In the genomic region with DNA sequence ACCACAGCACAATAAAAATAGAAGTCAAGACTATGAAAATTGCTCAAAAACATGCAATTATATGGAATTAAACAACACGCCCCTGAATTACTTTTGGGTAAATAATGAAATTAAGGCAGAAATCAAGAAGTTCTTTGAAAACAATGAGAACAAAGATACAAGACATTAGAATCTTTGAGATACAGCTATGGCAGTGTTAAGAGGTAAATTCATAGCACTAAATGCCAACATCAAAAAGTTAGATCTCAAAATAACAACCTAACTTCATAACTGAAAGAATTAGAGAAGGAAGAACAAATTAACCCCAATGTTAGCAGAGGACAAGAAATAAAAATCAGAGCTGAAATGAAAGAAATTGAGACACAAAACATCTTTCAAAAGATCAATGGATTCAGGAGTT, we compare ENCODE assay signal across 27 cellular contexts.
A peak's percentile ranks its signal among the peaks of the same experiment; 100 is the strongest.
DNase-seq lines count a peak whose midpoint lies in the region; ATAC-seq, FAIRE-seq and TF ChIP-seq lines count a peak whose summit lies in the region.
"Had no signal": no experiment of that assay in that cellular context is flagged by ENCODE, and none has a peak within 500 bp of the region (broad histone marks: within the 10 kb centered on the region; RNA-seq: fewer than 3 reads in every experiment).

No MANE protein-coding gene starts in this region.

- H3K36me3 ChIP-seq in HEK293 (ENCODE audit: control insufficient read depth in 2 of 2, insufficient read depth in 1 of 2, low read length in 2 of 2): peaks cover 0 to 23% of the 10 kb centered on the region in 2 experiments; a peak in 2 of 3 replicates
- H3K36me3 ChIP-seq in endodermal cell (ENCODE audit: control insufficient read depth, insufficient read depth, low read length): peaks cover 50% of the 10 kb centered on the region

- TF ChIP-seq RAD21 in A549 (conservative IDR thresholded peaks at IDR 0.05 in 1 of 2, IDR thresholded peaks at IDR 0.05 in 1 of 2): no peak

- no peak for TF ChIP-seq POLR2A in A549 (IDR thresholded peaks at IDR 0.05; ENCODE audit: low read length)

- peaks cover 7% of the 10 kb centered on the region for H3K4me1 Mint-ChIP-seq in endodermal cell
- H3K4me1 Mint-ChIP-seq: B cell had no signal

- no peak overlapping the region for H3K27ac ChIP-seq in A549
- H3K27ac ChIP-seq in HEK293 (ENCODE audit: extremely low read depth, low read depth, low read length): no peak overlapping the region
- H3K27ac ChIP-seq in endodermal cell (ENCODE audit: low read depth, low read length): no peak overlapping the region
- H3K27ac ChIP-seq: BLaER1 treated with 17β-estradiol and CSF1 and Interleukin-3, amounts not matched to agents 10 nM and 100 nM; C4-2B had no signal

- peaks cover 85% of the 10 kb centered on the region for H3K36me3 Mint-ChIP-seq in endodermal cell (ENCODE audit: low read depth)

- CTCF ChIA-PET in A549 (lab: Yijun Ruan, JAX) (no interaction called here), HEK293 (lab: Yijun Ruan, JAX) (no interaction called here)

- DNase-seq in A549 (ENCODE audit: low read depth in 1 of 2, low spot score in 1 of 2) (no peak), endodermal cell (no peak), DMS 273 (lab: John Stamatoyannopoulos, UW; ENCODE audit: unreplicated experiment) (no peak)
- no peak for DNase-seq in stimulated activated CD4-positive, alpha-beta T cell treated with anti-CD3 and anti-CD28 coated beads, Interleukin-12 subunit alpha, Interleukin-12 subunit beta, amount 100 ng/mL, for 4 hours
- DNase-seq: 8988T; AML-193; Caco-2; Calu3; CD4-positive, alpha-beta T cell; CD8-positive, alpha-beta T cell; DMS 273 treated with DMSO at 0.1 percent for 48 hours; DMS153; DMS53; DMS79; DND-41; EL; GDM1 had no signal

- no peak overlapping the region for H3K4me2 ChIP-seq in A549
- H3K4me2 ChIP-seq: BLaER1 treated with 17β-estradiol and CSF1 and Interleukin-3, amounts not matched to agents 10 nM and 100 nM had no signal

- H3K4me1 ChIP-seq in A549: no peaks in the 10 kb centered on the region
- H3K4me1 ChIP-seq in HEK293 (ENCODE audit: control insufficient read depth, insufficient read depth, low read length): no peaks in the 10 kb centered on the region
- peaks cover 2% of the 10 kb centered on the region for H3K4me1 ChIP-seq in endodermal cell (ENCODE audit: control insufficient read depth, insufficient read depth, low read length)
- H3K4me1 ChIP-seq: BLaER1 treated with 17β-estradiol and CSF1 and Interleukin-3, amounts not matched to agents 10 nM and 100 nM; Caco-2 had no signal

- H3K9ac ChIP-seq in endodermal cell (ENCODE audit: extremely low read depth, low read length, poor library complexity, severe bottlenecking): no peak overlapping the region
- H3K9ac ChIP-seq: BLaER1 treated with 17β-estradiol and CSF1 and Interleukin-3, amounts not matched to agents 10 nM and 100 nM had no signal

- H3K27me3 ChIP-seq in endodermal cell (ENCODE audit: control insufficient read depth, insufficient read depth, low read length, poor library complexity, severe bottlenecking): no peaks in the 10 kb centered on the region
- H3K27me3 ChIP-seq: BLaER1 treated with 17β-estradiol and CSF1 and Interleukin-3, amounts not matched to agents 10 nM and 100 nM had no signal

- no peak overlapping the region for H3K4me3 ChIP-seq in A549
- no peak overlapping the region for H3K4me3 ChIP-seq in HEK293 (ENCODE audit: low read depth, low read length)
- peak overlapping the region; percentile 24 for H3K4me3 ChIP-seq in endodermal cell (ENCODE audit: low read length)
- H3K4me3 ChIP-seq: BLaER1 treated with 17β-estradiol and CSF1 and Interleukin-3, amounts not matched to agents 10 nM and 100 nM; GM12878 had no signal

- no peaks in the 10 kb centered on the region for H3K27me3 Mint-ChIP-seq in endodermal cell (ENCODE audit: insufficient read depth)
- H3K27me3 Mint-ChIP-seq: B cell; CD4-positive, alpha-beta T cell had no signal

- H3K9me3 ChIP-seq in A549 (peaks cover 31% of the 10 kb centered on the region), HEK293 (ENCODE audit: control insufficient read depth, insufficient read depth, low read depth, low read length) (no peaks in the 10 kb centered on the region), endodermal cell (ENCODE audit: control insufficient read depth, low read length) (peaks cover 66% of the 10 kb centered on the region)

- WGBS in A549 (ENCODE audit: missing lambda C conversion rate): 77% methylated on average over 1 of the region's 1 CpG
- WGBS in endodermal cell (ENCODE audit: insufficient coverage in 1 of 2, insufficient read length in 1 of 2), 2 experiments: 60 to 100% methylated on average over 1 of the region's 1 CpG

- no peak overlapping the region for H3K27ac Mint-ChIP-seq in endodermal cell
- H3K27ac Mint-ChIP-seq: B cell; CD4-positive, alpha-beta T cell; CD8-positive, alpha-beta T cell had no signal

- TF ChIP-seq CTCF in A549 (IDR thresholded peaks at IDR 0.05): no peak
- no peak for TF ChIP-seq CTCF in HEK293 (tag by site-specific recombination; IDR thresholded peaks at IDR 0.05)
- TF ChIP-seq CTCF in endodermal cell (conservative IDR thresholded peaks at IDR 0.05): no peak

- no peak for TF ChIP-seq EP300 in A549 (IDR thresholded peaks at IDR 0.05)

- no peak for FAIRE-seq in A549 (lab: Jason Lieb, UNC)
- FAIRE-seq: A204.1, D721Med, GM12878, GM12892, GM18507 had no signal

- H3K9me3 Mint-ChIP-seq in endodermal cell: peaks cover 64% of the 10 kb centered on the region

- no peak overlapping the region for H3K4me3 Mint-ChIP-seq in endodermal cell
- H3K4me3 Mint-ChIP-seq: B cell; CD4-positive, alpha-beta T cell; CD8-positive, alpha-beta T cell had no signal

- POLR2A ChIA-PET in A549 (lab: Yijun Ruan, JAX) (no interaction called here), HEK293 (lab: Yijun Ruan, JAX) (no interaction called here)

- ATAC-seq in A549 (no peak), SK-N-SH treated with all-trans-retinoic acid at 6 μM for 48 hours (no peak)
- ATAC-seq: CD8-positive, alpha-beta T cell; GM12878 had no signal

TF ChIP-seq in A549, 52 proteins besides CTCF, POLR2A, EP300 and RAD21:
- TF ChIP-seq CHD4 (IDR thresholded peaks at IDR 0.05; ENCODE audit: borderline replicate concordance): 0 out of 2 replicates have a peak, but pooled peaks have one; percentile 52
- no peak for TF ChIP-seq CBX8 (IDR thresholded peaks at IDR 0.05)
- TF ChIP-seq ZNF302 (CRISPR knock-in tag; IDR thresholded peaks at IDR 0.05): no peak
- peak; percentile 71; the same call in 1 of the 2 replicates for TF ChIP-seq KDM1A (IDR thresholded peaks at IDR 0.05; ENCODE audit: low read depth)
- TF ChIP-seq, protein P1, sequence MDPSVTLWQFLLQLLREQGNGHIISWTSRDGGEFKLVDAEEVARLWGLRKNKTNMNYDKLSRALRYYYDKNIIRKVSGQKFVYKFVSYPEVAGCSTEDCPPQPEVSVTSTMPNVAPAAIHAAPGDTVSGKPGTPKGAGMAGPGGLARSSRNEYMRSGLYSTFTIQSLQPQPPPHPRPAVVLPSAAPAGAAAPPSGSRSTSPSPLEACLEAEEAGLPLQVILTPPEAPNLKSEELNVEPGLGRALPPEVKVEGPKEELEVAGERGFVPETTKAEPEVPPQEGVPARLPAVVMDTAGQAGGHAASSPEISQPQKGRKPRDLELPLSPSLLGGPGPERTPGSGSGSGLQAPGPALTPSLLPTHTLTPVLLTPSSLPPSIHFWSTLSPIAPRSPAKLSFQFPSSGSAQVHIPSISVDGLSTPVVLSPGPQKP (IDR thresholded peaks at IDR 0.05; ENCODE audit: low read depth, low read length): no peak

TF ChIP-seq in HEK293, 187 proteins besides CTCF, POLR2A, EP300 and RAD21:
- TF ChIP-seq, protein P2, sequence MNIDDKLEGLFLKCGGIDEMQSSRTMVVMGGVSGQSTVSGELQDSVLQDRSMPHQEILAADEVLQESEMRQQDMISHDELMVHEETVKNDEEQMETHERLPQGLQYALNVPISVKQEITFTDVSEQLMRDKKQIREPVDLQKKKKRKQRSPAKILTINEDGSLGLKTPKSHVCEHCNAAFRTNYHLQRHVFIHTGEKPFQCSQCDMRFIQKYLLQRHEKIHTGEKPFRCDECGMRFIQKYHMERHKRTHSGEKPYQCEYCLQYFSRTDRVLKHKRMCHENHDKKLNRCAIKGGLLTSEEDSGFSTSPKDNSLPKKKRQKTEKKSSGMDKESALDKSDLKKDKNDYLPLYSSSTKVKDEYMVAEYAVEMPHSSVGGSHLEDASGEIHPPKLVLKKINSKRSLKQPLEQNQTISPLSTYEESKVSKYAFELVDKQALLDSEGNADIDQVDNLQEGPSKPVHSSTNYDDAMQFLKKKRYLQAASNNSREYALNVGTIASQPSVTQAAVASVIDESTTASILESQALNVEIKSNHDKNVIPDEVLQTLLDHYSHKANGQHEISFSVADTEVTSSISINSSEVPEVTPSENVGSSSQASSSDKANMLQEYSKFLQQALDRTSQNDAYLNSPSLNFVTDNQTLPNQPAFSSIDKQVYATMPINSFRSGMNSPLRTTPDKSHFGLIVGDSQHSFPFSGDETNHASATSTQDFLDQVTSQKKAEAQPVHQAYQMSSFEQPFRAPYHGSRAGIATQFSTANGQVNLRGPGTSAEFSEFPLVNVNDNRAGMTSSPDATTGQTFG (tag by site-specific recombination; IDR thresholded peaks at IDR 0.05; ENCODE audit: borderline replicate concordance): no peak
- TF ChIP-seq SETDB1 (IDR thresholded peaks at IDR 0.05; ENCODE audit: insufficient read length, low read length): peak; percentile 45

TF ChIP-seq in SK-N-SH treated with all-trans-retinoic acid at 6 μM for 48 hours, 23 proteins besides CTCF, POLR2A, EP300 and RAD21:
- TF ChIP-seq OSR1 (CRISPR knock-in tag; IDR thresholded peaks at IDR 0.05) (no peak), ZFP3 (CRISPR knock-in tag; IDR thresholded peaks at IDR 0.05) (no peak), RARB (CRISPR knock-in tag; IDR thresholded peaks at IDR 0.05) (no peak)
- TF ChIP-seq, protein P3, sequence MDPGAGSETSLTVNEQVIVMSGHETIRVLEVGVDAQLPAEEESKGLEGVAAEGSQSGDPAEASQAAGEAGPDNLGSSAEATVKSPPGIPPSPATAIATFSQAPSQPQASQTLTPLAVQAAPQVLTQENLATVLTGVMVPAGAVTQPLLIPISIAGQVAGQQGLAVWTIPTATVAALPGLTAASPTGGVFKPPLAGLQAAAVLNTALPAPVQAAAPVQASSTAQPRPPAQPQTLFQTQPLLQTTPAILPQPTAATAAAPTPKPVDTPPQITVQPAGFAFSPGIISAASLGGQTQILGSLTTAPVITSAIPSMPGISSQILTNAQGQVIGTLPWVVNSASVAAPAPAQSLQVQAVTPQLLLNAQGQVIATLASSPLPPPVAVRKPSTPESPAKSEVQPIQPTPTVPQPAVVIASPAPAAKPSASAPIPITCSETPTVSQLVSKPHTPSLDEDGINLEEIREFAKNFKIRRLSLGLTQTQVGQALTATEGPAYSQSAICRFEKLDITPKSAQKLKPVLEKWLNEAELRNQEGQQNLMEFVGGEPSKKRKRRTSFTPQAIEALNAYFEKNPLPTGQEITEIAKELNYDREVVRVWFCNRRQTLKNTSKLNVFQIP (CRISPR knock-in tag; IDR thresholded peaks at IDR 0.05; ENCODE audit: borderline replicate concordance, low read depth): no peak
